Comparison of ENCODE assay signal across 8 cellular contexts in genomic region chr6:134176283-134176975, GRCh38.
A peak's percentile ranks its signal among the peaks of the same experiment; 100 is the strongest.
DNase-seq lines count a peak whose midpoint lies in the region; ATAC-seq and TF ChIP-seq lines count a peak whose summit lies in the region.

No MANE protein-coding gene starts in this region.

- no peaks in the 10 kb centered on the region for H3K9me3 ChIP-seq in skeletal muscle satellite cell (replicated peaks; ENCODE audit: low read length)

- H3K4me2 ChIP-seq in skeletal muscle satellite cell (ENCODE audit: low read length), result peak overlapping the region; percentile 96

- H3K36me3 ChIP-seq in skeletal muscle satellite cell (ENCODE audit: insufficient read depth, low read length), result peaks cover 31% of the 10 kb centered on the region

- peaks cover 34% of the 10 kb centered on the region for H3K4me1 ChIP-seq in skeletal muscle satellite cell (ENCODE audit: control insufficient read depth, insufficient read depth, low read length)

- no peak for ATAC-seq in GM19455 (IDR thresholded peaks at IDR 0.05; ENCODE audit: unreplicated experiment)

- H3K4me3 ChIP-seq in cardiac fibroblast (replicated peaks in 1 of 2; ENCODE audit: low read depth in 2 of 2, low read length in 2 of 2) (peak overlapping the region; percentile 61 to 76), skeletal muscle satellite cell (ENCODE audit: low read length) (peak overlapping the region; percentile 80)

- peak overlapping the region; percentile 97 for H3K9ac ChIP-seq in skeletal muscle satellite cell (ENCODE audit: low read depth, low read length)

- TF ChIP-seq CTCF in cardiac fibroblast (IDR thresholded peaks at IDR 0.05; ENCODE audit: low read depth, low read length), result no peak

- DNase-seq in stimulated activated CD4-positive, alpha-beta T cell treated with anti-CD3 and anti-CD28 coated beads, Interleukin-12 subunit alpha, Interleukin-12 subunit beta, amount 100 ng/mL, for 4 hours, result peak; percentile 10
- no peak for DNase-seq in stimulated activated CD4-positive, alpha-beta T cell treated with anti-CD3 and anti-CD28 coated beads, Interleukin-2, amount 100 ng/mL, for 48 hours
- DNase-seq in cardiac fibroblast (ENCODE audit: low read depth in 2 of 2), result peak; percentile 35 to 85
- peak; percentile 50 for DNase-seq in inferior parietal cortex (ENCODE audit: extremely low spot score)
- no peak for DNase-seq in stimulated activated naive CD4-positive, alpha-beta T cell treated with Interleukin-2 at 50 U/mL for 16 hours (lab: John Stamatoyannopoulos, UW)
- no peak for DNase-seq in cortex of kidney (lab: John Stamatoyannopoulos, UW)

- H3K27me3 ChIP-seq in skeletal muscle satellite cell (ENCODE audit: control insufficient read depth, insufficient read depth, low read length), result no peaks in the 10 kb centered on the region

Comparison
In these comparisons a context has a peak if more than half of its experiments do, and no peak if none do; other contexts are left out.
1. DNase-seq: peak in stimulated activated CD4-positive, alpha-beta T cell treated with anti-CD3 and anti-CD28 coated beads, Interleukin-12 subunit alpha, Interleukin-12 subunit beta, amount 100 ng/mL, for 4 hours (single experiment), cardiac fibroblast (2 of 2) and inferior parietal cortex (single experiment); none in stimulated activated CD4-positive, alpha-beta T cell treated with anti-CD3 and anti-CD28 coated beads, Interleukin-2, amount 100 ng/mL, for 48 hours (0 of 2), stimulated activated naive CD4-positive, alpha-beta T cell treated with Interleukin-2 at 50 U/mL for 16 hours (single experiment) and cortex of kidney (single experiment).